ENCODE assay signal across 1 cellular context in genomic region chr22:24768537-24769374, GRCh38.
TF ChIP-seq lines count a peak whose summit lies in the region.

No MANE protein-coding gene starts in this region.

TF ChIP-seq in GM23338, 12 proteins besides CTCF, POLR2A, EP300 and RAD21 (continued from another document):
- TF ChIP-seq ZNF462 (CRISPR knock-in tag; IDR thresholded peaks at IDR 0.05) = no peak
- no peak for TF ChIP-seq EZH2 (IDR thresholded peaks at IDR 0.05; ENCODE audit: low read depth, unreplicated experiment)
- TF ChIP-seq STAT1 (IDR thresholded peaks at IDR 0.05; ENCODE audit: unreplicated experiment) = no peak
- no peak for TF ChIP-seq POLR2AphosphoS5 (IDR thresholded peaks at IDR 0.05; ENCODE audit: low read depth)
TF ChIP-seq in GM23338: peak in this region for 0.
